Comparison of ENCODE assay signal across 1 cellular context in the genomic region with DNA sequence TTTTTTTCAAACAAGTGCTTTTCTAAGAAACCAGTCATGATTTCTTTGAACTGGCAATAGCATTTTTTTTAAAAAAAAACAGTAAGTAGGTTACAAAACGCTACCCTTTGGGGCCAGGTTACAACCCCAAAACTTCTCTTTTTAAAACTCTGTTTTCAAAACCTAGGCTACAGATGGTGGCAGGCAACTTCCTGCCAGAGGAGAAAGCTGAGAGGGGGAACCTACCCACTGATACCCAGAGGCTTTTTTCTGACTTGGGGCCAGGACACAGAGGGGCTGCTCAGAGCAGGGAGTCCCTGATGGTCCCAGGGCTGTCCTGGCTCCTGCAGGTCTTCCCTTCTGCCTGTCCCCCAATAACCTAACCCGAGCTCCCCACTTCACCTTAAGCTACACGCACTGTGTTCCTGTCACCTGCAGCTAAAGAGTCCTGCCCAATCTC.
TF ChIP-seq lines count a peak whose summit lies in the region.

No MANE protein-coding gene starts in this region.

TF ChIP-seq in HepG2, 621 proteins besides CTCF, POLR2A, EP300 and RAD21:
- TF ChIP-seq, protein P1, sequence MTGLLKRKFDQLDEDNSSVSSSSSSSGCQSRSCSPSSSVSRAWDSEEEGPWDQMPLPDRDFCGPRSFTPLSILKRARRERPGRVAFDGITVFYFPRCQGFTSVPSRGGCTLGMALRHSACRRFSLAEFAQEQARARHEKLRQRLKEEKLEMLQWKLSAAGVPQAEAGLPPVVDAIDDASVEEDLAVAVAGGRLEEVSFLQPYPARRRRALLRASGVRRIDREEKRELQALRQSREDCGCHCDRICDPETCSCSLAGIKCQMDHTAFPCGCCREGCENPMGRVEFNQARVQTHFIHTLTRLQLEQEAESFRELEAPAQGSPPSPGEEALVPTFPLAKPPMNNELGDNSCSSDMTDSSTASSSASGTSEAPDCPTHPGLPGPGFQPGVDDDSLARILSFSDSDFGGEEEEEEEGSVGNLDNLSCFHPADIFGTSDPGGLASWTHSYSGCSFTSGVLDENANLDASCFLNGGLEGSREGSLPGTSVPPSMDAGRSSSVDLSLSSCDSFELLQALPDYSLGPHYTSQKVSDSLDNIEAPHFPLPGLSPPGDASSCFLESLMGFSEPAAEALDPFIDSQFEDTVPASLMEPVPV (CRISPR knock-in tag; IDR thresholded peaks at IDR 0.05), result no peak
- TF ChIP-seq, protein P2, sequence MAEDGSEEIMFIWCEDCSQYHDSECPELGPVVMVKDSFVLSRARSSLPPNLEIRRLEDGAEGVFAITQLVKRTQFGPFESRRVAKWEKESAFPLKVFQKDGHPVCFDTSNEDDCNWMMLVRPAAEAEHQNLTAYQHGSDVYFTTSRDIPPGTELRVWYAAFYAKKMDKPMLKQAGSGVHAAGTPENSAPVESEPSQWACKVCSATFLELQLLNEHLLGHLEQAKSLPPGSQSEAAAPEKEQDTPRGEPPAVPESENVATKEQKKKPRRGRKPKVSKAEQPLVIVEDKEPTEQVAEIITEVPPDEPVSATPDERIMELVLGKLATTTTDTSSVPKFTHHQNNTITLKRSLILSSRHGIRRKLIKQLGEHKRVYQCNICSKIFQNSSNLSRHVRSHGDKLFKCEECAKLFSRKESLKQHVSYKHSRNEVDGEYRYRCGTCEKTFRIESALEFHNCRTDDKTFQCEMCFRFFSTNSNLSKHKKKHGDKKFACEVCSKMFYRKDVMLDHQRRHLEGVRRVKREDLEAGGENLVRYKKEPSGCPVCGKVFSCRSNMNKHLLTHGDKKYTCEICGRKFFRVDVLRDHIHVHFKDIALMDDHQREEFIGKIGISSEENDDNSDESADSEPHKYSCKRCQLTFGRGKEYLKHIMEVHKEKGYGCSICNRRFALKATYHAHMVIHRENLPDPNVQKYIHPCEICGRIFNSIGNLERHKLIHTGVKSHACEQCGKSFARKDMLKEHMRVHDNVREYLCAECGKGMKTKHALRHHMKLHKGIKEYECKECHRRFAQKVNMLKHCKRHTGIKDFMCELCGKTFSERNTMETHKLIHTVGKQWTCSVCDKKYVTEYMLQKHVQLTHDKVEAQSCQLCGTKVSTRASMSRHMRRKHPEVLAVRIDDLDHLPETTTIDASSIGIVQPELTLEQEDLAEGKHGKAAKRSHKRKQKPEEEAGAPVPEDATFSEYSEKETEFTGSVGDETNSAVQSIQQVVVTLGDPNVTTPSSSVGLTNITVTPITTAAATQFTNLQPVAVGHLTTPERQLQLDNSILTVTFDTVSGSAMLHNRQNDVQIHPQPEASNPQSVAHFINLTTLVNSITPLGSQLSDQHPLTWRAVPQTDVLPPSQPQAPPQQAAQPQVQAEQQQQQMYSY (CRISPR knock-in tag; IDR thresholded peaks at IDR 0.05), result no peak
- TF ChIP-seq SYNCRIP (IDR thresholded peaks at IDR 0.05; ENCODE audit: insufficient read depth, low read depth, low read length), result no peak
- TF ChIP-seq, protein P3, sequence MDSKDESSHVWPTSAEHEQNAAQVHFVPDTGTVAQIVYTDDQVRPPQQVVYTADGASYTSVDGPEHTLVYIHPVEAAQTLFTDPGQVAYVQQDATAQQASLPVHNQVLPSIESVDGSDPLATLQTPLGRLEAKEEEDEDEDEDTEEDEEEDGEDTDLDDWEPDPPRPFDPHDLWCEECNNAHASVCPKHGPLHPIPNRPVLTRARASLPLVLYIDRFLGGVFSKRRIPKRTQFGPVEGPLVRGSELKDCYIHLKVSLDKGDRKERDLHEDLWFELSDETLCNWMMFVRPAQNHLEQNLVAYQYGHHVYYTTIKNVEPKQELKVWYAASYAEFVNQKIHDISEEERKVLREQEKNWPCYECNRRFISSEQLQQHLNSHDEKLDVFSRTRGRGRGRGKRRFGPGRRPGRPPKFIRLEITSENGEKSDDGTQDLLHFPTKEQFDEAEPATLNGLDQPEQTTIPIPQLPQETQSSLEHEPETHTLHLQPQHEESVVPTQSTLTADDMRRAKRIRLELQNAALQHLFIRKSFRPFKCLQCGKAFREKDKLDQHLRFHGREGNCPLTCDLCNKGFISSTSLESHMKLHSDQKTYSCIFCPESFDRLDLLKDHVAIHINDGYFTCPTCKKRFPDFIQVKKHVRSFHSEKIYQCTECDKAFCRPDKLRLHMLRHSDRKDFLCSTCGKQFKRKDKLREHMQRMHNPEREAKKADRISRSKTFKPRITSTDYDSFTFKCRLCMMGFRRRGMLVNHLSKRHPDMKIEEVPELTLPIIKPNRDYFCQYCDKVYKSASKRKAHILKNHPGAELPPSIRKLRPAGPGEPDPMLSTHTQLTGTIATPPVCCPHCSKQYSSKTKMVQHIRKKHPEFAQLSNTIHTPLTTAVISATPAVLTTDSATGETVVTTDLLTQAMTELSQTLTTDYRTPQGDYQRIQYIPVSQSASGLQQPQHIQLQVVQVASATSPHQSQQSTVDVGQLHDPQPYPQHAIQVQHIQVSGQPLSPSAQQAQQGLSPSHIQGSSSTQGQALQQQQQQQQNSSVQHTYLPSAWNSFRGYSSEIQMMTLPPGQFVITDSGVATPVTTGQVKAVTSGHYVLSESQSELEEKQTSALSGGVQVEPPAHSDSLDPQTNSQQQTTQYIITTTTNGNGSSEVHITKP (CRISPR knock-in tag; IDR thresholded peaks at IDR 0.05; ENCODE audit: low read depth), result no peak
- TF ChIP-seq ZSCAN31 (CRISPR knock-in tag; IDR thresholded peaks at IDR 0.05; ENCODE audit: low read depth), result no peak
